ENCODE assay signal across 1 cellular context in genomic region chr3:157460253-157460652, GRCh38.
TF ChIP-seq lines count a peak whose summit lies in the region.

No MANE protein-coding gene starts in this region.

TF ChIP-seq in GM23338, 12 proteins besides CTCF, POLR2A, EP300 and RAD21 (continued from another document):
- no peak for TF ChIP-seq ZNF462 (CRISPR knock-in tag; IDR thresholded peaks at IDR 0.05)
